ENCODE assay signal across 2 cellular contexts in genomic region chr14:24390696-24391468, GRCh38.
TF ChIP-seq lines count a peak whose summit lies in the region.

No MANE protein-coding gene starts in this region.

TF ChIP-seq in HCT116, 20 proteins besides CTCF, POLR2A, EP300 and RAD21:
- TF ChIP-seq ZFX (IDR thresholded peaks at IDR 0.05), result no peak
- TF ChIP-seq SP1 (IDR thresholded peaks at IDR 0.05; ENCODE audit: low read depth), result no peak
- no peak for TF ChIP-seq FOSL1 (IDR thresholded peaks at IDR 0.05; ENCODE audit: low read depth)
- TF ChIP-seq ZNF274 (IDR thresholded peaks at IDR 0.05; ENCODE audit: low read depth, low read length), result no peak
- TF ChIP-seq ATF3 (IDR thresholded peaks at IDR 0.05), result no peak
- TF ChIP-seq CBX3 (IDR thresholded peaks at IDR 0.05; ENCODE audit: low read depth), result no peak
- TF ChIP-seq POLR2AphosphoS5 (IDR thresholded peaks at IDR 0.05; ENCODE audit: low read depth, low read length), result no peak
- TF ChIP-seq SRF (IDR thresholded peaks at IDR 0.05; ENCODE audit: low read depth), result no peak
- TF ChIP-seq REST (IDR thresholded peaks at IDR 0.05; ENCODE audit: low read depth), result no peak

TF ChIP-seq in K562, 482 proteins besides CTCF, POLR2A, EP300 and RAD21:
- TF ChIP-seq PKNOX1 (IDR thresholded peaks at IDR 0.05) (peak; percentile 21; the same call in 1 of the 2 replicates), SMAD4 (CRISPR knock-in tag; conservative IDR thresholded peaks at IDR 0.05) (no peak), ZNF778 (CRISPR knock-in tag; IDR thresholded peaks at IDR 0.05) (no peak)
